In the genomic region with DNA sequence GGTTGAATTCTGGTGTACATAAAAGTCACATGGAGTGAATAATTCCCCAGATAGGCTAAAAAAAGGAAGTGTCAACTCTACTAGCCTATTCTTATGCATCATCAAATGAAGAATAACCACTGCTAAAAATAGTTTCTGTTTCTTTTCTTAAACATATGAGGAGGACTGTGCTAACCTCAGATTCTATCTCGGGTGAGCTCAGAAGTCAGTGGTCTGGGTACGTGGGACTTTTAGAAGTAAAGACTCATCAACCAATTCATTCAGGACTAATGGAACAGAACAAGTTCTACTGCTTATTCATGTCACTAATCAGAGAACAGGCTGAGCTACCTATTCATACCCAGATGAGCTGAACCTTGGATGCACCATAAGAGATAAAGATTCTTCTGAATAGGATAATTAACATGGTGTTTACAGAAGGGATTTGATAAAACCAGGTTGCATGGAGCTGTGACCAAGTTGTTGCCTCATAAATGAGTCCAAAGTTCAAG, we compare ENCODE assay signal across 8 cellular contexts. TPM values are rescaled to one million over a fixed set of nuclear protein-coding genes. Genes with fewer than 3 reads are reported as not detected.
DNase-seq lines count a peak whose midpoint lies in the region; ATAC-seq and TF ChIP-seq lines count a peak whose summit lies in the region.

No MANE protein-coding gene starts in this region.

- 43% methylated on average over 2 of the region's 2 CpGs for WGBS in mammary epithelial cell (ENCODE audit: low coverage, missing lambda C conversion rate)
- WGBS in neuronal stem cell (ENCODE audit: extremely low coverage in 2 of 2, insufficient read length in 2 of 2, insufficient replicate concordance in 1 of 2), 2 donors, result no CpG with 5 or more reads among the region's 2 CpGs

- CTCF ChIA-PET in mammary epithelial cell (lab: Charles Lee; ENCODE audit: low non-redundant PET), result no interaction called here

- no peak overlapping the region for H2BK5ac ChIP-seq in neuronal stem cell (ENCODE audit: low read length)

- DNase-seq in mammary epithelial cell (peak; percentile 27), breast epithelium (ENCODE audit: low spot score in 2 of 2) (no peak), RPMI7951 (ENCODE audit: low read depth) (peak; percentile 35), neuronal stem cell (ENCODE audit: low spot score) (no peak), NCI-H1105 (lab: John Stamatoyannopoulos, UW) (no peak)
- DNase-seq in activated CD4-positive, CD25-positive, alpha-beta regulatory T cell (lab: John Stamatoyannopoulos, UW), result no peak

- no peak overlapping the region for H2BK12ac ChIP-seq in neuronal stem cell (ENCODE audit: low read length)

- H2AK5ac ChIP-seq in neuronal stem cell (ENCODE audit: low read depth, low read length), result no peak overlapping the region

- peaks cover 9% of the 10 kb centered on the region for H3K36me3 Mint-ChIP-seq in stimulated activated memory B cell treated with anti-CD40 and anti-IgM and Interleukin-4, amounts not matched to agents 10 μg/mL and 1 μg/mL and 100 μg/mL, for 72 hours

- in situ Hi-C loops in mammary epithelial cell (cut with MboI; ENCODE audit: low sequenced_read_pairs in 2 of 2), result no loop called here

- no peak overlapping the region for H3K9ac ChIP-seq in mammary epithelial cell (ENCODE audit: insufficient read depth, low read length)
- no peak overlapping the region for H3K9ac ChIP-seq in neuronal stem cell (ENCODE audit: low read depth, low read length, poor library complexity)

- no peak overlapping the region for H2AFZ ChIP-seq in mammary epithelial cell (ENCODE audit: low read depth, low read length)
- H2AFZ ChIP-seq in neuronal stem cell (ENCODE audit: low read length), result no peak overlapping the region

- no peak for TF ChIP-seq CTCF in mammary epithelial cell (conservative IDR thresholded peaks at IDR 0.05 in 1 of 2, IDR thresholded peaks at IDR 0.05 in 1 of 2; ENCODE audit: extremely low read depth in 1 of 2, insufficient read depth in 1 of 2, low read depth in 1 of 2, low read length in 2 of 2)
- TF ChIP-seq CTCF in breast epithelium (IDR thresholded peaks at IDR 0.05), result no peak

- no TSS peak for BruUV-seq in mammary epithelial cell (replicated peaks; lab: Mats Ljungman, UMichigan)

- H3K4me2 ChIP-seq in mammary epithelial cell (ENCODE audit: insufficient read depth, low read depth, low read length) (no peak overlapping the region), neuronal stem cell (ENCODE audit: insufficient read depth, low read length, poor library complexity, severe bottlenecking) (no peak overlapping the region)

- H3K23ac ChIP-seq in neuronal stem cell (ENCODE audit: low read depth, low read length, poor library complexity), result no peak overlapping the region

- H3K9me3 Mint-ChIP-seq in stimulated activated memory B cell treated with anti-CD40 and anti-IgM and Interleukin-4, amounts not matched to agents 10 μg/mL and 1 μg/mL and 100 μg/mL, for 72 hours, result peaks cover 3% of the 10 kb centered on the region

- peak overlapping the region; percentile 37 for H3K27ac Mint-ChIP-seq in stimulated activated memory B cell treated with anti-CD40 and anti-IgM and Interleukin-4, amounts not matched to agents 10 μg/mL and 1 μg/mL and 100 μg/mL, for 72 hours

- H3K4me1 ChIP-seq in mammary epithelial cell (ENCODE audit: insufficient read depth, low read length) (no peaks in the 10 kb centered on the region), breast epithelium (no peaks in the 10 kb centered on the region), neuronal stem cell (ENCODE audit: control insufficient read depth in 2 of 2, insufficient read depth in 1 of 2, low read depth in 1 of 2, low read length in 2 of 2) (no peaks in the 10 kb centered on the region)

- H4K91ac ChIP-seq in neuronal stem cell (ENCODE audit: low read depth, low read length, poor library complexity), result no peak overlapping the region

- dilution Hi-C loops in mammary epithelial cell (cut with HindIII; ENCODE audit: low sequenced_read_pairs), result no loop called here

- H3K27ac ChIP-seq in mammary epithelial cell (ENCODE audit: insufficient read depth, low read depth, low read length) (no peak overlapping the region), breast epithelium (no peak overlapping the region), neuronal stem cell (replicated peaks; ENCODE audit: low read length) (no peak overlapping the region)

- H3K14ac ChIP-seq in neuronal stem cell (ENCODE audit: low read length), result no peak overlapping the region

- no peak overlapping the region for H2BK120ac ChIP-seq in neuronal stem cell (ENCODE audit: low read depth, low read length)

- TF ChIP-seq POLR2A in breast epithelium (IDR thresholded peaks at IDR 0.05), result no peak

- H3K79me1 ChIP-seq in neuronal stem cell (ENCODE audit: low read depth, low read length), result no peaks in the 10 kb centered on the region

- H2BK15ac ChIP-seq in neuronal stem cell (ENCODE audit: low read length), result no peak overlapping the region

- H4K8ac ChIP-seq in neuronal stem cell (ENCODE audit: low read depth, low read length), result no peak overlapping the region

- H3K4me3 ChIP-seq in mammary epithelial cell (replicated peaks in 1 of 3; ENCODE audit: insufficient read depth in 1 of 3, low read depth in 2 of 3, low read length in 3 of 3) (no peak overlapping the region), breast epithelium (no peak overlapping the region), neuronal stem cell (ENCODE audit: low read length in 2 of 2) (no peak overlapping the region)

- H3K27me3 ChIP-seq in mammary epithelial cell (ENCODE audit: insufficient read depth, low read length), result peaks cover 2% of the 10 kb centered on the region
- no peaks in the 10 kb centered on the region for H3K27me3 ChIP-seq in breast epithelium
- peaks cover 0 to 3% (median 0%) of the 10 kb centered on the region in 3 experiments for H3K27me3 ChIP-seq in neuronal stem cell (ENCODE audit: control insufficient read depth in 3 of 3, insufficient read depth in 3 of 3, low read depth in 1 of 3, low read length in 3 of 3)

- peaks cover 35% of the 10 kb centered on the region for H3K4me1 Mint-ChIP-seq in stimulated activated memory B cell treated with anti-CD40 and anti-IgM and Interleukin-4, amounts not matched to agents 10 μg/mL and 1 μg/mL and 100 μg/mL, for 72 hours

- H3K4ac ChIP-seq in neuronal stem cell (ENCODE audit: low read length), result no peak overlapping the region

- peaks cover 27% of the 10 kb centered on the region for H3K27me3 Mint-ChIP-seq in stimulated activated memory B cell treated with anti-CD40 and anti-IgM and Interleukin-4, amounts not matched to agents 10 μg/mL and 1 μg/mL and 100 μg/mL, for 72 hours

- H4K20me1 ChIP-seq in mammary epithelial cell (ENCODE audit: insufficient read depth, low read length), result no peaks in the 10 kb centered on the region

- peak; percentile 98 for ATAC-seq in HG02943 (IDR thresholded peaks at IDR 0.05; ENCODE audit: low read depth, unreplicated experiment)
- peak; percentile 99 for ATAC-seq in stimulated activated memory B cell treated with anti-CD40 and anti-IgM and Interleukin-4, amounts not matched to agents 10 μg/mL and 1 μg/mL and 100 μg/mL, for 72 hours

- H3K36me3 ChIP-seq in mammary epithelial cell (ENCODE audit: insufficient read depth, low read length) (no peaks in the 10 kb centered on the region), breast epithelium (no peaks in the 10 kb centered on the region), neuronal stem cell (replicated peaks in 1 of 2; ENCODE audit: control insufficient read depth in 2 of 2, insufficient read depth in 2 of 2, low read length in 2 of 2) (no peaks in the 10 kb centered on the region)

- intact Hi-C loops in mammary epithelial cell (cut with micrococcal nuclease), result no loop called here
- intact Hi-C loops in breast epithelium (cut with DNase I; ENCODE audit: low total_unique reads), result no loop called here

- no peak overlapping the region for H3K18ac ChIP-seq in neuronal stem cell (ENCODE audit: low read length)

- H3K9me3 ChIP-seq in mammary epithelial cell (replicated peaks; ENCODE audit: insufficient read depth, low read length) (no peaks in the 10 kb centered on the region), breast epithelium (no peaks in the 10 kb centered on the region), neuronal stem cell (replicated peaks in 1 of 2; ENCODE audit: control insufficient read depth in 2 of 2, insufficient read depth in 1 of 2, low read depth in 1 of 2, low read length in 2 of 2) (no peaks in the 10 kb centered on the region)

- H3K4me3 Mint-ChIP-seq in stimulated activated memory B cell treated with anti-CD40 and anti-IgM and Interleukin-4, amounts not matched to agents 10 μg/mL and 1 μg/mL and 100 μg/mL, for 72 hours, result no peak overlapping the region

- no peaks in the 10 kb centered on the region for H3K79me2 ChIP-seq in mammary epithelial cell (ENCODE audit: insufficient read depth, low read length)

RNA-seq across cellular contexts. Expression of gene ASAH2, which starts 9.5 kb away (rescaled TPM):
- 1 to 10 TPM; 1.2 to 2.2 TPM for total RNA-seq in mammary epithelial cell
- 0.45 TPM for polyA plus RNA-seq in mammary epithelial cell
- polyA minus RNA-seq in mammary epithelial cell, result not detected
- total RNA-seq in breast epithelium, result under 1 TPM; 0.32 to 0.59 (median 0.33) TPM
- 0.39 and 0.84 TPM in 2 replicates for total RNA-seq in RPMI7951 (2014; rRNA removed; shearing (Covaris generic))
- polyA plus RNA-seq in neuronal stem cell (2013, experiment 1 of 2), result 6.2 TPM
- 4.9 TPM for polyA plus RNA-seq in neuronal stem cell (2013, experiment 2 of 2)

Comparison
In these comparisons a context has a peak if more than half of its experiments do, and no peak if none do; other contexts are left out.
1. DNase-seq: peak in mammary epithelial cell (single experiment) and RPMI7951 (single experiment); none in breast epithelium (0 of 2), activated CD4-positive, CD25-positive, alpha-beta regulatory T cell (0 of 4), neuronal stem cell (single experiment) and NCI-H1105 (single experiment).